Comparison of ENCODE assay signal across 12 cellular contexts in the genomic region with DNA sequence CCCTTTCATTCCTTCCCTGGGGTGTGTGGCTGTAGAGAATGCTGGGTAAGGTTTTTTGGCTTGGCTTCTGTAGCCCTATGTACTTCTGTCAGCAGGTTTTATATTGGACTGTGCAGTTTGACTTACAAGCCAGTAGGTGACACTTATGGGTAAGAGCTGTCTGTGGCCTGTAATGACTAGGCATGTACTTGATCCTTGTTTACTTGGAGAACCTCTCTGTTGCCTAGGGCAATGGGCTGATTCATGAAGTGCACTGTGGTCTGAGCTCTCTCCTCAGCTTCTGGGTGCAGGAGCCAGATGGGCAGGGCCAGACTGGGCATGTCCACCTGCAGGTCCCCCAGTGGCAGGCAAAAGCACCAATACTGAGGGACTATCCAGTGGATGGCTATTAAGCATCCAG.
DNase-seq lines count a peak whose midpoint lies in the region; ATAC-seq and TF ChIP-seq lines count a peak whose summit lies in the region.
"Had no signal": no experiment of that assay in that cellular context is flagged by ENCODE, and none has a peak within 500 bp of the region (broad histone marks: within the 10 kb centered on the region; RNA-seq: fewer than 3 reads in every experiment).

No MANE protein-coding gene starts in this region.

- no peaks in the 10 kb centered on the region for H3K9me3 ChIP-seq in effector memory CD4-positive, alpha-beta T cell (ENCODE audit: control insufficient read depth, low read length)

- no peaks in the 10 kb centered on the region for H3K9me3 Mint-ChIP-seq in activated CD4-positive, alpha-beta T cell treated with anti-CD3 and anti-CD28 coated beads, Interleukin-2, amount 10 ng/mL, durations not matched to agents 7 days and 5 days
- peaks cover 2% of the 10 kb centered on the region for H3K9me3 Mint-ChIP-seq in activated CD4-positive, alpha-beta memory T cell treated with anti-CD3 and anti-CD28 coated beads, Interleukin-2, amount 10 ng/mL, durations not matched to agents 7 days and 5 days
- H3K9me3 Mint-ChIP-seq: nephron had no signal

- H3K27ac ChIP-seq in effector memory CD4-positive, alpha-beta T cell (ENCODE audit: insufficient read depth, low read length, poor library complexity, severe bottlenecking): no peak overlapping the region

- POLR2A ChIA-PET in activated CD4-positive, alpha-beta T cell treated with anti-CD3 and anti-CD28 coated beads, Interleukin-2, amount 10 ng/mL, durations not matched to agents 7 days and 5 days (lab: Charles Lee): no interaction called here
- POLR2A ChIA-PET in activated CD4-positive, alpha-beta memory T cell treated with anti-CD3 and anti-CD28 coated beads, Interleukin-2, amount 10 ng/mL, durations not matched to agents 7 days and 5 days (lab: Charles Lee): no interaction called here

- peak; percentile 13 for TF ChIP-seq CTCF in epithelial cell of esophagus (IDR thresholded peaks at IDR 0.05; ENCODE audit: insufficient read depth, low read depth, low read length, missing control alignments)

- no peak overlapping the region for H3K27ac Mint-ChIP-seq in activated CD4-positive, alpha-beta T cell treated with anti-CD3 and anti-CD28 coated beads, Interleukin-2, amount 10 ng/mL, durations not matched to agents 7 days and 5 days
- H3K27ac Mint-ChIP-seq in activated CD4-positive, alpha-beta memory T cell treated with anti-CD3 and anti-CD28 coated beads, Interleukin-2, amount 10 ng/mL, durations not matched to agents 7 days and 5 days: no peak overlapping the region
- H3K27ac Mint-ChIP-seq: activated T-cell treated with anti-CD3 and anti-CD28 coated beads, Interleukin-2, amount 50 U/mL, for 72 hours; CD4-positive, CD25-positive, alpha-beta regulatory T cell; nephron had no signal

- no peaks in the 10 kb centered on the region for H3K27me3 Mint-ChIP-seq in activated CD4-positive, alpha-beta T cell treated with anti-CD3 and anti-CD28 coated beads, Interleukin-2, amount 10 ng/mL, durations not matched to agents 7 days and 5 days
- H3K27me3 Mint-ChIP-seq in activated CD4-positive, alpha-beta memory T cell treated with anti-CD3 and anti-CD28 coated beads, Interleukin-2, amount 10 ng/mL, durations not matched to agents 7 days and 5 days: no peaks in the 10 kb centered on the region
- H3K27me3 Mint-ChIP-seq: CD4-positive, CD25-positive, alpha-beta regulatory T cell had no signal

- H3K36me3 ChIP-seq in effector memory CD4-positive, alpha-beta T cell (ENCODE audit: control insufficient read depth, insufficient read depth, low read length): no peaks in the 10 kb centered on the region

- H3K4me3 Mint-ChIP-seq in activated CD4-positive, alpha-beta T cell treated with anti-CD3 and anti-CD28 coated beads, Interleukin-2, amount 10 ng/mL, durations not matched to agents 7 days and 5 days: no peak overlapping the region
- no peak overlapping the region for H3K4me3 Mint-ChIP-seq in activated CD4-positive, alpha-beta memory T cell treated with anti-CD3 and anti-CD28 coated beads, Interleukin-2, amount 10 ng/mL, durations not matched to agents 7 days and 5 days
- H3K4me3 Mint-ChIP-seq: activated T-cell treated with anti-CD3 and anti-CD28 coated beads, Interleukin-2, amount 50 U/mL, for 72 hours; CD4-positive, CD25-positive, alpha-beta regulatory T cell; nephron had no signal

- H3K4me1 ChIP-seq in effector memory CD4-positive, alpha-beta T cell (ENCODE audit: control insufficient read depth, insufficient read depth, low read length, poor library complexity, severe bottlenecking): no peaks in the 10 kb centered on the region

- CTCF ChIA-PET in activated CD4-positive, alpha-beta T cell treated with anti-CD3 and anti-CD28 coated beads, Interleukin-2, amount 10 ng/mL, durations not matched to agents 7 days and 5 days (lab: Charles Lee): no interaction called here
- CTCF ChIA-PET in activated CD4-positive, alpha-beta memory T cell treated with anti-CD3 and anti-CD28 coated beads, Interleukin-2, amount 10 ng/mL, durations not matched to agents 7 days and 5 days (lab: Charles Lee): no interaction called here

- H3K4me1 Mint-ChIP-seq in activated CD4-positive, alpha-beta T cell treated with anti-CD3 and anti-CD28 coated beads, Interleukin-2, amount 10 ng/mL, durations not matched to agents 7 days and 5 days: no peaks in the 10 kb centered on the region
- no peaks in the 10 kb centered on the region for H3K4me1 Mint-ChIP-seq in activated CD4-positive, alpha-beta memory T cell treated with anti-CD3 and anti-CD28 coated beads, Interleukin-2, amount 10 ng/mL, durations not matched to agents 7 days and 5 days
- H3K4me1 Mint-ChIP-seq: nephron had no signal

- no peaks in the 10 kb centered on the region for H3K27me3 ChIP-seq in effector memory CD4-positive, alpha-beta T cell (replicated peaks; ENCODE audit: control insufficient read depth, insufficient read depth, low read length, poor library complexity, severe bottlenecking)

- intact Hi-C loops in sciatic nerve (cut with DNase I): no loop called here

- ATAC-seq in GM18499 (IDR thresholded peaks at IDR 0.05; ENCODE audit: insufficient read depth, unreplicated experiment) (peak; percentile 59), sciatic nerve (no peak)
- ATAC-seq: activated T-cell treated with anti-CD3 and anti-CD28 coated beads, Interleukin-2, amount 50 U/mL, for 72 hours had no signal

- no peaks in the 10 kb centered on the region for H3K36me3 Mint-ChIP-seq in activated CD4-positive, alpha-beta T cell treated with anti-CD3 and anti-CD28 coated beads, Interleukin-2, amount 10 ng/mL, durations not matched to agents 7 days and 5 days (ENCODE audit: low read depth)
- no peaks in the 10 kb centered on the region for H3K36me3 Mint-ChIP-seq in activated CD4-positive, alpha-beta memory T cell treated with anti-CD3 and anti-CD28 coated beads, Interleukin-2, amount 10 ng/mL, durations not matched to agents 7 days and 5 days (ENCODE audit: low read depth)
- H3K36me3 Mint-ChIP-seq: CD4-positive, CD25-positive, alpha-beta regulatory T cell had no signal

- H3K4me3 ChIP-seq in epithelial cell of esophagus (ENCODE audit: low read length): no peak overlapping the region
- H3K4me3 ChIP-seq in effector memory CD4-positive, alpha-beta T cell (ENCODE audit: insufficient read depth, low read depth, low read length, poor library complexity, severe bottlenecking): no peak overlapping the region

- DNase-seq in AG08396 (ENCODE audit: low spot score): peak; percentile 3
- DNase-seq in M059J (ENCODE audit: low read depth): peak; percentile 89
- DNase-seq in epithelial cell of esophagus (ENCODE audit: low read depth): peak; percentile 66
- DNase-seq in effector memory CD4-positive, alpha-beta T cell: no peak
- DNase-seq in activated CD4-positive, alpha-beta T cell treated with anti-CD3 and anti-CD28 coated beads, Interleukin-2, amount 10 ng/mL, durations not matched to agents 7 days and 5 days: no peak
- DNase-seq in activated CD4-positive, alpha-beta memory T cell treated with anti-CD3 and anti-CD28 coated beads, Interleukin-2, amount 10 ng/mL, durations not matched to agents 7 days and 5 days: no peak
- no peak for DNase-seq in sciatic nerve (ENCODE audit: low spot score)
- DNase-seq: activated T-cell treated with anti-CD3 and anti-CD28 coated beads, Interleukin-2, amount 50 U/mL, for 72 hours; CD4-positive, CD25-positive, alpha-beta regulatory T cell; stimulated activated naive CD4-positive, alpha-beta T cell treated with Interleukin-2 at 50 U/mL for 16 hours had no signal

Comparison
In these comparisons a context has a peak if more than half of its experiments do, and no peak if none do; other contexts are left out.
1. DNase-seq: peak in AG08396 (single experiment), M059J (single experiment) and epithelial cell of esophagus (single experiment); none in effector memory CD4-positive, alpha-beta T cell (0 of 3), activated CD4-positive, alpha-beta T cell treated with anti-CD3 and anti-CD28 coated beads, Interleukin-2, amount 10 ng/mL, durations not matched to agents 7 days and 5 days (single experiment), activated CD4-positive, alpha-beta memory T cell treated with anti-CD3 and anti-CD28 coated beads, Interleukin-2, amount 10 ng/mL, durations not matched to agents 7 days and 5 days (single experiment) and sciatic nerve (single experiment).